11 cellular contexts compared by ENCODE assay signal in genomic region chr15:41286665-41287333, GRCh38. TPM values are rescaled to one million over a fixed set of nuclear protein-coding genes. Genes with fewer than 3 reads are reported as not detected.
DNase-seq lines count a peak whose midpoint lies in the region; ATAC-seq and TF ChIP-seq lines count a peak whose summit lies in the region.
"Had no signal": no experiment of that assay in that cellular context is flagged by ENCODE, and none has a peak within 500 bp of the region (broad histone marks: within the 10 kb centered on the region; RNA-seq: fewer than 3 reads in every experiment).

No MANE protein-coding gene starts in this region.

- no peak for TF ChIP-seq CTCF in left lung (IDR thresholded peaks at IDR 0.05)

- peak overlapping the region; percentile 2 to 37 for H3K27ac ChIP-seq in left lung

- H3K27ac Mint-ChIP-seq in activated naive CD8-positive, alpha-beta T cell treated with anti-CD3 and anti-CD28 coated beads for 36 hours = peak overlapping the region; percentile 39

- peak; percentile 38 for DNase-seq in AG20443 (ENCODE audit: low spot score)
- DNase-seq in HT1080 (ENCODE audit: low read depth) = peak; percentile 16
- no peak for DNase-seq in activated naive CD8-positive, alpha-beta T cell treated with anti-CD3 and anti-CD28 coated beads for 36 hours
- DNase-seq in left lung = no peak
- DNase-seq in stimulated activated CD8-positive, alpha-beta memory T cell treated with anti-CD3 and anti-CD28 coated beads, Interleukin-4, amount 100 ng/mL, for 48 hours = no peak
- no peak for DNase-seq in HAP-1 (ENCODE audit: low spot score in 2 of 2)
- DNase-seq: small intestine had no signal

- H3K27me3 ChIP-seq in left lung = no peaks in the 10 kb centered on the region
- H3K27me3 ChIP-seq in HAP-1 (ENCODE audit: low read depth) = no peaks in the 10 kb centered on the region

- peaks cover 53% of the 10 kb centered on the region for H3K4me1 Mint-ChIP-seq in activated naive CD8-positive, alpha-beta T cell treated with anti-CD3 and anti-CD28 coated beads for 36 hours

- no peaks in the 10 kb centered on the region for H3K9me3 ChIP-seq in left lung
- H3K9me3 ChIP-seq in HAP-1 = no peaks in the 10 kb centered on the region; the same call in 1 of the 2 replicates
- H3K9me3 ChIP-seq: Caco-2 had no signal

- H3K4me1 ChIP-seq in left lung = peaks cover 0 to 68% of the 10 kb centered on the region in 2 donors
- peaks cover 15% of the 10 kb centered on the region for H3K4me1 ChIP-seq in HAP-1

- H3K9me3 Mint-ChIP-seq in activated naive CD8-positive, alpha-beta T cell treated with anti-CD3 and anti-CD28 coated beads for 36 hours = peaks cover 1% of the 10 kb centered on the region

- peak overlapping the region; percentile 52 for H3K4me3 Mint-ChIP-seq in activated naive CD8-positive, alpha-beta T cell treated with anti-CD3 and anti-CD28 coated beads for 36 hours

- no peak overlapping the region for H3K4me3 ChIP-seq in left lung
- H3K4me3 ChIP-seq in HAP-1 = no peak overlapping the region

- H3K36me3 ChIP-seq in left lung = peaks cover 0 to 45% of the 10 kb centered on the region in 2 donors
- peaks cover 60% of the 10 kb centered on the region for H3K36me3 ChIP-seq in HAP-1 (replicated peaks)

- peaks cover 4% of the 10 kb centered on the region for H3K27me3 Mint-ChIP-seq in activated naive CD8-positive, alpha-beta T cell treated with anti-CD3 and anti-CD28 coated beads for 36 hours

- in situ Hi-C loops in HAP-1 (cut with MboI; ENCODE audit: low sequenced_read_pairs) = no loop called here

- ATAC-seq in left lung = no peak
- ATAC-seq in GM21528 (IDR thresholded peaks at IDR 0.05; ENCODE audit: low FRiP score, unreplicated experiment) = no peak
- ATAC-seq in HG03108 (IDR thresholded peaks at IDR 0.05; ENCODE audit: unreplicated experiment) = no peak

- peaks cover 52% of the 10 kb centered on the region for H3K36me3 Mint-ChIP-seq in activated naive CD8-positive, alpha-beta T cell treated with anti-CD3 and anti-CD28 coated beads for 36 hours

- intact Hi-C loops in left lung (cut with DNase I) = no loop called here

RNA-seq across cellular contexts. Expression of gene OIP5, which starts 45.6 kb away (rescaled TPM):
- 35.8 and 37.5 TPM in 2 replicates for total RNA-seq in HT1080 (2014; rRNA removed; shearing (Covaris generic))
- polyA plus RNA-seq in HT1080 (2015; cell fraction: cytosol; rRNA removed) = 29.4 and 32.5 TPM in 2 replicates
- polyA plus RNA-seq in HT1080 (2015; cell fraction: nucleus; rRNA removed) = 13.3 and 16.1 TPM in 2 replicates
- 10 to 100 TPM; 21.6 to 23.0 TPM for total RNA-seq in activated naive CD8-positive, alpha-beta T cell treated with anti-CD3 and anti-CD28 coated beads for 36 hours
- 1 to 10 TPM; 1.6 to 3.4 TPM for total RNA-seq in left lung

RNA-seq across cellular contexts. Expression of gene NUSAP1, which starts 45.9 kb away (rescaled TPM):
- 84.0 and 134 TPM in 2 replicates for total RNA-seq in HT1080 (2014; rRNA removed; shearing (Covaris generic))
- polyA plus RNA-seq in HT1080 (2015; cell fraction: cytosol; rRNA removed) = 81.0 and 96.1 TPM in 2 replicates
- 195 and 198 TPM in 2 replicates for polyA plus RNA-seq in HT1080 (2015; cell fraction: nucleus; rRNA removed)
- 100 to 1,000 TPM; 155 to 165 TPM for total RNA-seq in activated naive CD8-positive, alpha-beta T cell treated with anti-CD3 and anti-CD28 coated beads for 36 hours
- 10 to 100 TPM; 10.2 to 27.6 TPM for total RNA-seq in left lung

RNA-seq across cellular contexts. Expression of gene CHP1, which starts 55.7 kb away (rescaled TPM):
- 62.3 and 69.8 TPM in 2 replicates for total RNA-seq in HT1080 (2014; rRNA removed; shearing (Covaris generic))
- 51.6 and 65.9 TPM in 2 replicates for polyA plus RNA-seq in HT1080 (2015; cell fraction: cytosol; rRNA removed)
- polyA plus RNA-seq in HT1080 (2015; cell fraction: nucleus; rRNA removed) = 17.5 and 18.6 TPM in 2 replicates
- 10 to 100 TPM; 29.1 to 32.8 TPM for total RNA-seq in activated naive CD8-positive, alpha-beta T cell treated with anti-CD3 and anti-CD28 coated beads for 36 hours
- 100 to 1,000 TPM; 140 to 207 TPM for total RNA-seq in left lung

RNA-seq across cellular contexts. Expression of gene EXD1, which starts 56.2 kb away (rescaled TPM):
- total RNA-seq in HT1080 (2014; rRNA removed; shearing (Covaris generic)) = not detected in 2 replicates
- polyA plus RNA-seq in HT1080 (2015; cell fraction: cytosol; rRNA removed) = 0.45 TPM in 1 of 2 replicates, not detected in the other
- polyA plus RNA-seq in HT1080 (2015; cell fraction: nucleus; rRNA removed) = not detected in 2 replicates
- total RNA-seq in activated naive CD8-positive, alpha-beta T cell treated with anti-CD3 and anti-CD28 coated beads for 36 hours = not detected
- total RNA-seq in left lung = not detected
- total RNA-seq: Caco-2, mononuclear cell had no signal

Comparison
In these comparisons a context has a peak if more than half of its experiments do, and no peak if none do; other contexts are left out.
1. DNase-seq: peak in AG20443 (single experiment) and HT1080 (single experiment); none in activated naive CD8-positive, alpha-beta T cell treated with anti-CD3 and anti-CD28 coated beads for 36 hours (single experiment), left lung (0 of 2), stimulated activated CD8-positive, alpha-beta memory T cell treated with anti-CD3 and anti-CD28 coated beads, Interleukin-4, amount 100 ng/mL, for 48 hours (single experiment) and HAP-1 (0 of 2).